In genomic region chr19:23273022-23273593, GRCh38 we compare ENCODE assay signal across 8 cellular contexts. TPM values are rescaled to one million over a fixed set of nuclear protein-coding genes. Genes with fewer than 3 reads are reported as not detected.
DNase-seq lines count a peak whose midpoint lies in the region; ATAC-seq and TF ChIP-seq lines count a peak whose summit lies in the region.

No MANE protein-coding gene starts in this region.

- peaks cover 8% of the 10 kb centered on the region for H3K9me3 Mint-ChIP-seq in activated CD8-positive, alpha-beta memory T cell treated with anti-CD3 and anti-CD28 coated beads, Interleukin-2, amount 10 ng/mL, durations not matched to agents 7 days and 5 days (ENCODE audit: low read depth)
- H3K9me3 Mint-ChIP-seq in progenitor cell of endocrine pancreas (ENCODE audit: low read depth) = no peaks in the 10 kb centered on the region

- peak overlapping the region; percentile 75 for H3K4me3 ChIP-seq in fibroblast of villous mesenchyme (ENCODE audit: low read depth, low read length)

- no peak for ATAC-seq in activated CD8-positive, alpha-beta memory T cell treated with anti-CD3 and anti-CD28 coated beads, Interleukin-2, amount 10 ng/mL, durations not matched to agents 7 days and 5 days

- peaks cover 24% of the 10 kb centered on the region for H3K4me1 Mint-ChIP-seq in activated CD8-positive, alpha-beta memory T cell treated with anti-CD3 and anti-CD28 coated beads, Interleukin-2, amount 10 ng/mL, durations not matched to agents 7 days and 5 days
- peaks cover 43% of the 10 kb centered on the region for H3K4me1 Mint-ChIP-seq in progenitor cell of endocrine pancreas (ENCODE audit: low read depth)

- peak overlapping the region; percentile 94 for H3K4me3 Mint-ChIP-seq in activated CD8-positive, alpha-beta memory T cell treated with anti-CD3 and anti-CD28 coated beads, Interleukin-2, amount 10 ng/mL, durations not matched to agents 7 days and 5 days
- peak overlapping the region; percentile 98 for H3K4me3 Mint-ChIP-seq in progenitor cell of endocrine pancreas (ENCODE audit: low read depth)

- H3K36me3 Mint-ChIP-seq in activated CD8-positive, alpha-beta memory T cell treated with anti-CD3 and anti-CD28 coated beads, Interleukin-2, amount 10 ng/mL, durations not matched to agents 7 days and 5 days = peaks cover 51% of the 10 kb centered on the region
- peaks cover 14% of the 10 kb centered on the region for H3K36me3 Mint-ChIP-seq in progenitor cell of endocrine pancreas (ENCODE audit: insufficient read depth)

- CTCF ChIA-PET in activated CD8-positive, alpha-beta memory T cell treated with anti-CD3 and anti-CD28 coated beads, Interleukin-2, amount 10 ng/mL, durations not matched to agents 7 days and 5 days (lab: Charles Lee) = interaction anchor here (0.6 to 1.7 kb wide), 5 partner anchors 9 to 23 kb away, joined by 3 to 7 read pairs (median 3); partner anchors contain the start of gene ZNF724

- H3K27ac Mint-ChIP-seq in activated CD8-positive, alpha-beta memory T cell treated with anti-CD3 and anti-CD28 coated beads, Interleukin-2, amount 10 ng/mL, durations not matched to agents 7 days and 5 days = peak overlapping the region; percentile 95
- peak overlapping the region; percentile 100 for H3K27ac Mint-ChIP-seq in progenitor cell of endocrine pancreas

- no peaks in the 10 kb centered on the region for H3K27me3 Mint-ChIP-seq in activated CD8-positive, alpha-beta memory T cell treated with anti-CD3 and anti-CD28 coated beads, Interleukin-2, amount 10 ng/mL, durations not matched to agents 7 days and 5 days
- no peaks in the 10 kb centered on the region for H3K27me3 Mint-ChIP-seq in progenitor cell of endocrine pancreas

- H3K27ac ChIP-seq in VCaP = peak overlapping the region; percentile 86

- DNase-seq in activated CD8-positive, alpha-beta memory T cell treated with anti-CD3 and anti-CD28 coated beads, Interleukin-2, amount 10 ng/mL, durations not matched to agents 7 days and 5 days = peak; percentile 44
- DNase-seq in activated CD8-positive, alpha-beta memory T cell treated with anti-CD3 and anti-CD28 coated beads for 24 hours = no peak
- DNase-seq in fibroblast of villous mesenchyme (ENCODE audit: low read depth) (no peak), progenitor cell of endocrine pancreas (ENCODE audit: low spot score, unreplicated experiment) (no peak), MV-4-11 (lab: John Stamatoyannopoulos, UW) (no peak), NOMO-1 treated with DMSO at 0.1 percent for 48 hours (lab: John Stamatoyannopoulos, UW; ENCODE audit: unreplicated experiment) (no peak), mesenteric fat pad (ENCODE audit: low spot score) (no peak)

- no peak for TF ChIP-seq CTCF in VCaP (conservative IDR thresholded peaks at IDR 0.05)
- no peak for TF ChIP-seq CTCF in fibroblast of villous mesenchyme (IDR thresholded peaks at IDR 0.05; ENCODE audit: insufficient read depth, low read depth, low read length)
- no peak for TF ChIP-seq CTCF in progenitor cell of endocrine pancreas (IDR thresholded peaks at IDR 0.05; ENCODE audit: unreplicated experiment)

RNA-seq across cellular contexts. Expression of gene ZNF724, which starts 22.9 kb away (rescaled TPM):
- total RNA-seq in activated CD8-positive, alpha-beta memory T cell treated with anti-CD3 and anti-CD28 coated beads, Interleukin-2, amount 10 ng/mL, durations not matched to agents 7 days and 5 days = 10 to 100 TPM; 13.6 to 15.8 TPM
- 5.6 and 6.8 TPM in 2 replicates for total RNA-seq in fibroblast of villous mesenchyme
- 21.7 and 22.1 TPM in 2 replicates for total RNA-seq in progenitor cell of endocrine pancreas
- total RNA-seq in mesenteric fat pad = 2.0 TPM
